1 cellular context compared by ENCODE assay signal in genomic region chr5:174335682-174336364, GRCh38.
A peak's percentile ranks its signal among the peaks of the same experiment; 100 is the strongest.
TF ChIP-seq lines count a peak whose summit lies in the region.

No MANE protein-coding gene starts in this region.

TF ChIP-seq in HEK293, 187 proteins besides CTCF, POLR2A, EP300 and RAD21 (continued from another document):
- TF ChIP-seq, protein P1, sequence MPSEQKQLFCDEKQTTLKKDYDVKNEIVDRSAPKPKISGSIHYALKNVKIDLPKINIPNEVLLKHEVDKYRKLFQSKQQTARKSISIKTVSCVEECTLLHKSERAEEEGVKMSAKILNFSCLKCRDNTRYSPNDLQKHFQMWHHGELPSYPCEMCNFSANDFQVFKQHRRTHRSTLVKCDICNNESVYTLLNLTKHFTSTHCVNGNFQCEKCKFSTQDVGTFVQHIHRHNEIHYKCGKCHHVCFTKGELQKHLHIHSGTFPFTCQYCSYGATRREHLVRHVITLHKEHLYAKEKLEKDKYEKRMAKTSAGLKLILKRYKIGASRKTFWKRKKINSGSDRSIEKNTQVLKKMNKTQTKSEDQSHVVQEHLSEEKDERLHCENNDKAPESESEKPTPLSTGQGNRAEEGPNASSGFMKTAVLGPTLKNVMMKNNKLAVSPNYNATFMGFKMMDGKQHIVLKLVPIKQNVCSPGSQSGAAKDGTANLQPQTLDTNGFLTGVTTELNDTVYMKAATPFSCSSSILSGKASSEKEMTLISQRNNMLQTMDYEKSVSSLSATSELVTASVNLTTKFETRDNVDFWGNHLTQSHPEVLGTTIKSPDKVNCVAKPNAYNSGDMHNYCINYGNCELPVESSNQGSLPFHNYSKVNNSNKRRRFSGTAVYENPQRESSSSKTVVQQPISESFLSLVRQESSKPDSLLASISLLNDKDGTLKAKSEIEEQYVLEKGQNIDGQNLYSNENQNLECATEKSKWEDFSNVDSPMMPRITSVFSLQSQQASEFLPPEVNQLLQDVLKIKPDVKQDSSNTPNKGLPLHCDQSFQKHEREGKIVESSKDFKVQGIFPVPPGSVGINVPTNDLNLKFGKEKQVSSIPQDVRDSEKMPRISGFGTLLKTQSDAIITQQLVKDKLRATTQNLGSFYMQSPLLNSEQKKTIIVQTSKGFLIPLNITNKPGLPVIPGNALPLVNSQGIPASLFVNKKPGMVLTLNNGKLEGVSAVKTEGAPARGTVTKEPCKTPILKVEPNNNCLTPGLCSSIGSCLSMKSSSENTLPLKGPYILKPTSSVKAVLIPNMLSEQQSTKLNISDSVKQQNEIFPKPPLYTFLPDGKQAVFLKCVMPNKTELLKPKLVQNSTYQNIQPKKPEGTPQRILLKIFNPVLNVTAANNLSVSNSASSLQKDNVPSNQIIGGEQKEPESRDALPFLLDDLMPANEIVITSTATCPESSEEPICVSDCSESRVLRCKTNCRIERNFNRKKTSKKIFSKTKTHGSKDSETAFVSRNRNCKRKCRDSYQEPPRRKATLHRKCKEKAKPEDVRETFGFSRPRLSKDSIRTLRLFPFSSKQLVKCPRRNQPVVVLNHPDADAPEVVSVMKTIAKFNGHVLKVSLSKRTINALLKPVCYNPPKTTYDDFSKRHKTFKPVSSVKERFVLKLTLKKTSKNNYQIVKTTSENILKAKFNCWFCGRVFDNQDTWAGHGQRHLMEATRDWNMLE (tag by site-specific recombination; conservative IDR thresholded peaks at IDR 0.05; ENCODE audit: low read depth) = no peak
- TF ChIP-seq, protein P2, sequence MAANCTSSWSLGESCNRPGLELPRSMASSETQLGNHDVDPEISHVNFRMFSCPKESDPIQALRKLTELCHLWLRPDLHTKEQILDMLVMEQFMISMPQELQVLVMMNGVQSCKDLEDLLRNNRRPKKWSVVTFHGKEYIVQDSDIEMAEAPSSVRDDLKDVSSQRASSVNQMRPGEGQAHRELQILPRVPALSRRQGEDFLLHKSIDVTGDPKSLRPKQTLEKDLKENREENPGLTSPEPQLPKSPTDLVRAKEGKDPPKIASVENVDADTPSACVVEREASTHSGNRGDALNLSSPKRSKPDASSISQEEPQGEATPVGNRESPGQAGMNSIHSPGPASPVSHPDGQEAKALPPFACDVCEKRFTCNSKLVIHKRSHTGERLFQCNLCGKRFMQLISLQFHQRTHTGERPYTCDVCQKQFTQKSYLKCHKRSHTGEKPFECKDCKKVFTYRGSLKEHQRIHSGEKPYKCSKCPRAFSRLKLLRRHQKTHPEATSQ (tag by site-specific recombination; IDR thresholded peaks at IDR 0.05) = no peak
- no peak for TF ChIP-seq KLF1 (tag by site-specific recombination; IDR thresholded peaks at IDR 0.05)
- no peak for TF ChIP-seq ZFP3 (tag by site-specific recombination; IDR thresholded peaks at IDR 0.05; ENCODE audit: low read depth)
- TF ChIP-seq ZBTB48 (tag by site-specific recombination; IDR thresholded peaks at IDR 0.05) = 0 out of 2 replicates have a peak, but pooled peaks have one; percentile 44
- no peak for TF ChIP-seq TRIM28 (IDR thresholded peaks at IDR 0.05; ENCODE audit: borderline replicate concordance, low read length)
- no peak for TF ChIP-seq ZNF664 (tag by site-specific recombination; IDR thresholded peaks at IDR 0.05)
- TF ChIP-seq KLF17 (tag by site-specific recombination; IDR thresholded peaks at IDR 0.05) = peak; percentile 88
- no peak for TF ChIP-seq ZNF48 (tag by site-specific recombination; IDR thresholded peaks at IDR 0.05)
- no peak for TF ChIP-seq ZNF555 (tag by site-specific recombination; conservative IDR thresholded peaks at IDR 0.05)
- TF ChIP-seq ZNF2 (tag by site-specific recombination; IDR thresholded peaks at IDR 0.05) = peak; percentile 23; the same call in 1 of the 2 replicates
- peak; percentile 32; the same call in 1 of the 2 replicates for TF ChIP-seq GFI1B (tag by site-specific recombination; IDR thresholded peaks at IDR 0.05)
- no peak for TF ChIP-seq ZNF529 (tag by site-specific recombination; IDR thresholded peaks at IDR 0.05; ENCODE audit: insufficient replicate concordance)
- 0 out of 2 replicates have a peak, but pooled peaks have one; percentile 49 for TF ChIP-seq MYNN (tag by site-specific recombination; IDR thresholded peaks at IDR 0.05; ENCODE audit: borderline replicate concordance)
- TF ChIP-seq ZBTB1 (tag by site-specific recombination; IDR thresholded peaks at IDR 0.05) = 0 out of 2 replicates have a peak, but pooled peaks have one; percentile 49
- 0 out of 2 replicates have a peak, but pooled peaks have one; percentile 62 for TF ChIP-seq BCL11A (tag by site-specific recombination; IDR thresholded peaks at IDR 0.05; ENCODE audit: low read depth)
- TF ChIP-seq ZNF404 (tag by site-specific recombination; IDR thresholded peaks at IDR 0.05) = no peak
- TF ChIP-seq MZF1 (tag by site-specific recombination; IDR thresholded peaks at IDR 0.05; ENCODE audit: borderline replicate concordance) = no peak
- no peak for TF ChIP-seq YY2 (tag by site-specific recombination; IDR thresholded peaks at IDR 0.05)
- TF ChIP-seq ZNF768 (tag by site-specific recombination; IDR thresholded peaks at IDR 0.05) = no peak
- no peak for TF ChIP-seq ZSCAN30 (tag by site-specific recombination; IDR thresholded peaks at IDR 0.05)
- TF ChIP-seq ZNF398 (tag by site-specific recombination; IDR thresholded peaks at IDR 0.05) = peak; percentile 7; the same call in 1 of the 2 replicates
- 0 out of 2 replicates have a peak, but pooled peaks have one; percentile 21 for TF ChIP-seq ZSCAN4 (tag by site-specific recombination; IDR thresholded peaks at IDR 0.05)
- 0 out of 2 replicates have a peak, but pooled peaks have one; percentile 30 for TF ChIP-seq ZSCAN23 (tag by site-specific recombination; IDR thresholded peaks at IDR 0.05)
- peak; percentile 96 for TF ChIP-seq ZEB2 (tag by site-specific recombination; IDR thresholded peaks at IDR 0.05)
- no peak for TF ChIP-seq ZNF837 (tag by site-specific recombination; IDR thresholded peaks at IDR 0.05)
- peak; percentile 94 for TF ChIP-seq FEZF1 (tag by site-specific recombination; IDR thresholded peaks at IDR 0.05)
- TF ChIP-seq ZNF777 (tag by site-specific recombination; IDR thresholded peaks at IDR 0.05; ENCODE audit: borderline replicate concordance) = no peak
- no peak for TF ChIP-seq HOXA7 (CRISPR knock-in tag; IDR thresholded peaks at IDR 0.05; ENCODE audit: borderline replicate concordance)
- TF ChIP-seq ZNF248 (tag by site-specific recombination; IDR thresholded peaks at IDR 0.05) = no peak
- peak; percentile 18; the same call in 1 of the 2 replicates for TF ChIP-seq ZBTB20 (tag by site-specific recombination; IDR thresholded peaks at IDR 0.05)
- TF ChIP-seq ZNF335 (tag by site-specific recombination; conservative IDR thresholded peaks at IDR 0.05) = peak; percentile 37; the same call in 1 of the 2 replicates
- no peak for TF ChIP-seq ZNF214 (tag by site-specific recombination; IDR thresholded peaks at IDR 0.05; ENCODE audit: borderline replicate concordance)
- TF ChIP-seq IKZF3 (tag by site-specific recombination; IDR thresholded peaks at IDR 0.05) = peak; percentile 91
- peak; percentile 54; the same call in 1 of the 2 replicates for TF ChIP-seq WT1 (tag by site-specific recombination; IDR thresholded peaks at IDR 0.05)
- TF ChIP-seq KLF9 (tag by site-specific recombination; IDR thresholded peaks at IDR 0.05; ENCODE audit: low read depth) = no peak
- TF ChIP-seq ZNF624 (tag by site-specific recombination; IDR thresholded peaks at IDR 0.05) = no peak
- no peak for TF ChIP-seq ZNF776 (tag by site-specific recombination; IDR thresholded peaks at IDR 0.05; ENCODE audit: borderline replicate concordance)
- TF ChIP-seq ZNF843 (tag by site-specific recombination; IDR thresholded peaks at IDR 0.05) = peak; percentile 88
- TF ChIP-seq ZBTB6 (tag by site-specific recombination; IDR thresholded peaks at IDR 0.05) = peak; percentile 46; the same call in 1 of the 2 replicates
- peak; percentile 84 for TF ChIP-seq ZNF600 (tag by site-specific recombination; IDR thresholded peaks at IDR 0.05)
- no peak for TF ChIP-seq ZNF558 (tag by site-specific recombination; IDR thresholded peaks at IDR 0.05)
- no peak for TF ChIP-seq ZNF585B (tag by site-specific recombination; IDR thresholded peaks at IDR 0.05)
- peak; percentile 82; the same call in 1 of the 2 replicates for TF ChIP-seq SCRT1 (tag by site-specific recombination; IDR thresholded peaks at IDR 0.05; ENCODE audit: borderline replicate concordance)
- TF ChIP-seq, protein P3, sequence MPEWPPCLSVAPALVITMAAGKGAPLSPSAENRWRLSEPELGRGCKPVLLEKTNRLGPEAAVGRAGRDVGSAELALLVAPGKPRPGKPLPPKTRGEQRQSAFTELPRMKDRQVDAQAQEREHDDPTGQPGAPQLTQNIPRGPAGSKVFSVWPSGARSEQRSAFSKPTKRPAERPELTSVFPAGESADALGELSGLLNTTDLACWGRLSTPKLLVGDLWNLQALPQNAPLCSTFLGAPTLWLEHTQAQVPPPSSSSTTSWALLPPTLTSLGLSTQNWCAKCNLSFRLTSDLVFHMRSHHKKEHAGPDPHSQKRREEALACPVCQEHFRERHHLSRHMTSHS (tag by site-specific recombination; IDR thresholded peaks at IDR 0.05) = no peak
- peak; percentile 69 for TF ChIP-seq KLF8 (tag by site-specific recombination; IDR thresholded peaks at IDR 0.05)
- TF ChIP-seq ZBTB7A (tag by site-specific recombination; IDR thresholded peaks at IDR 0.05; ENCODE audit: low read depth) = no peak
- no peak for TF ChIP-seq ZNF513 (tag by site-specific recombination; IDR thresholded peaks at IDR 0.05)
- TF ChIP-seq MEIS1 (CRISPR knock-in tag; IDR thresholded peaks at IDR 0.05; ENCODE audit: borderline replicate concordance) = no peak
- TF ChIP-seq ZNF114 (tag by site-specific recombination; IDR thresholded peaks at IDR 0.05) = no peak
- TF ChIP-seq ZNF596 (tag by site-specific recombination; IDR thresholded peaks at IDR 0.05) = no peak
- TF ChIP-seq GLIS1 (tag by site-specific recombination; IDR thresholded peaks at IDR 0.05) = peak; percentile 81
- no peak for TF ChIP-seq ZNF132 (tag by site-specific recombination; IDR thresholded peaks at IDR 0.05; ENCODE audit: borderline replicate concordance)
